Comparison of ENCODE assay signal across 6 cellular contexts in the genomic region with DNA sequence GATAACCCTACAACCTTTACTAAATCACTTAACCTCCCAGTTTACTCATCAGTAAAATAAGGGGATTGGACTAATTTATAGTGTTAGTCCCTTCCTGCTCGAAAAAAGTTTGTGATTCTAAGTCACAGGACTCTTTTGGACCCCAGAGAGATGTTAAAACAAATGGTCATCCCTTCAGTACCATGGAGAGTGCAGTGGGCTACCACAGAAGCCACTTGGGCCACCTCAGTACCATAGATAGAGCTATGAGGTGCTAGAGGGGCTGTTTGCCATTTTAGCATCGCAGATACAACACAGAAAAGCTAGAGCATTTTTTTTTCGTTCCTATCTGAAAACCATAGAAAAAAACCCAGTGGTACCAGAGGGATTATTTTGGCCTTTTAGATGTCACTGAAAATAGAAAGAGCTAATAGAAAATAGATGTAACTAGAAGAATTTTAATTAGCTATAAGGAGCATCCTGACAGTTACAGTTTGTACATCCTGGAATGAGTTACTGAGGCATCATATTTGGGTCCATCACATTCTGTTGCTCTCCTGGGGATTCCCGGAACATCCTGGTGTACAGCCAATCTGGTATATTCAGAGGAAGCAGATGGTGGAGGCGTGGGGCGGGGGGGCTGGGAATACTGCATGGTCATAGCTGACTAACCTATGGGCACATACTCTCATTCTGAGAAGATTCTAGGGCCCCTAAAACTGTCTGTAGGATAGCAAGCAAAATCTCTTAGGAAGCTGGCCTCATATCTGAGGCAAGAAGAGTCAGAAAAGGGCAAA. TPM values are rescaled to one million over a fixed set of nuclear protein-coding genes. Genes with fewer than 3 reads are reported as not detected.
A peak's percentile ranks its signal among the peaks of the same experiment; 100 is the strongest.
DNase-seq lines count a peak whose midpoint lies in the region; ATAC-seq, FAIRE-seq and TF ChIP-seq lines count a peak whose summit lies in the region.

No MANE protein-coding gene starts in this region.

- no peak for TF ChIP-seq CTCF in H1 (IDR thresholded peaks at IDR 0.05; ENCODE audit: control extremely low read depth in 1 of 3, insufficient read depth in 1 of 3, low read depth in 1 of 3, low read length in 3 of 3)
- no peak for TF ChIP-seq CTCF in smooth muscle cell (IDR thresholded peaks at IDR 0.05; ENCODE audit: borderline replicate concordance, insufficient read depth, poor library complexity, severe bottlenecking)

- no peak overlapping the region for H2BK15ac ChIP-seq in H1 (ENCODE audit: low read length)

- H3K9ac ChIP-seq in H1 (replicated peaks in 1 of 4; ENCODE audit: extremely low read depth in 1 of 4, low read depth in 3 of 4, low read length in 3 of 4) (no peak overlapping the region), smooth muscle cell (ENCODE audit: low read depth) (no peak overlapping the region)

- peaks cover 12% of the 10 kb centered on the region for H3K23me2 ChIP-seq in H1 (ENCODE audit: low read depth, low read length)

- WGBS in H1 (ENCODE audit: extremely low coverage in 1 of 2, insufficient coverage in 1 of 2, insufficient read length in 1 of 2, insufficient replicate concordance in 2 of 2, low coverage in 1 of 2, low lambda C conversion rate in 2 of 2, missing lambda C conversion rate in 1 of 2), 2 experiments = 82% methylated on average over 6 of the region's 6 CpGs; no CpG with 5 or more reads in 1 of the 2 experiments
- WGBS in smooth muscle cell (ENCODE audit: low lambda C conversion rate) = 90% methylated on average over 6 of the region's 6 CpGs

- H2AK5ac ChIP-seq in H1 (ENCODE audit: low read depth, low read length) = no peak overlapping the region

- no peak overlapping the region for H3K14ac ChIP-seq in H1 (ENCODE audit: insufficient read length)

- H3K23ac ChIP-seq in H1 (ENCODE audit: insufficient read length) = no peak overlapping the region

- H3K27ac ChIP-seq in H1 (ENCODE audit: low read depth, low read length) (no peak overlapping the region), smooth muscle cell (ENCODE audit: low read depth) (peak overlapping the region; percentile 49)

- H3K36me3 ChIP-seq in H1 (ENCODE audit: control insufficient read depth in 2 of 4, insufficient read depth in 4 of 4, low read length in 3 of 4) (peaks cover 10 to 24% (median 19%) of the 10 kb centered on the region in 4 experiments; a peak in 7 of 8 replicates), smooth muscle cell (ENCODE audit: low read depth) (no peaks in the 10 kb centered on the region)

- H4K8ac ChIP-seq in H1 (ENCODE audit: extremely low read depth, insufficient read depth, low read length) = no peak overlapping the region

- CTCF ChIA-PET in H1 (lab: Charles Lee; ENCODE audit: partially characterized antibody) = interaction anchor here (0.6 to 7.8 kb wide), 10 partner anchors 10 to 115 kb away, joined by 3 to 239 read pairs (median 40); partner anchors contain the start of genes ARHGEF40 and TMEM253

- no peak overlapping the region for H2BK12ac ChIP-seq in H1 (ENCODE audit: low read depth, low read length)

- H2AFZ ChIP-seq in H1 (ENCODE audit: low read length) (no peak overlapping the region), smooth muscle cell (ENCODE audit: low read depth) (no peak overlapping the region)

- H3K4ac ChIP-seq in H1 (replicated peaks; ENCODE audit: insufficient read length, low read depth, low read length) = no peak overlapping the region

- no peak for TF ChIP-seq POLR2A in H1 (IDR thresholded peaks at IDR 0.05; ENCODE audit: control extremely low read depth in 1 of 2, low read depth in 2 of 2, low read length in 2 of 2)

- POLR2A ChIA-PET in H1 (lab: Charles Lee; ENCODE audit: partially characterized antibody) = interaction anchor here (1.1 to 7.8 kb wide), 8 partner anchors 8 to 85 kb away, joined by 3 to 148 read pairs (median 4); partner anchors contain the start of genes ARHGEF40 and TMEM253

- H3K4me1 ChIP-seq in H1 (replicated peaks in 1 of 4; ENCODE audit: control insufficient read depth in 3 of 4, insufficient read depth in 4 of 4, low read length in 3 of 4) (peaks cover 16 to 35% (median 24%) of the 10 kb centered on the region in 4 experiments), smooth muscle cell (ENCODE audit: low read depth) (peaks cover 56% of the 10 kb centered on the region)

- H4K91ac ChIP-seq in H1 (replicated peaks; ENCODE audit: insufficient read length, low read length) = no peak overlapping the region

- H3K4me2 ChIP-seq in H1 (ENCODE audit: insufficient read depth in 1 of 2, low read depth in 2 of 2, low read length in 2 of 2) (peak overlapping the region; percentile 90 to 91; a peak in 2 of 4 replicates), smooth muscle cell (no peak overlapping the region)

- peaks cover 4 to 48% of the 10 kb centered on the region in 2 experiments for H3K79me2 ChIP-seq in H1 (ENCODE audit: control insufficient read depth in 1 of 2, insufficient read depth in 2 of 2, low read length in 2 of 2)
- no peaks in the 10 kb centered on the region for H3K79me2 ChIP-seq in smooth muscle cell (ENCODE audit: low read depth)

- H3K27me3 ChIP-seq in H1 (replicated peaks in 1 of 4; ENCODE audit: control insufficient read depth in 3 of 4, extremely low read depth in 1 of 4, insufficient read depth in 3 of 4, low read length in 3 of 4) = no peaks in the 10 kb centered on the region
- H3K27me3 ChIP-seq in smooth muscle cell (ENCODE audit: low read depth) = no peaks in the 10 kb centered on the region

- H3K9me3 ChIP-seq in H1 (ENCODE audit: insufficient read depth in 2 of 2, low read depth in 1 of 2, low read length in 1 of 2) = no peaks in the 10 kb centered on the region
- no peaks in the 10 kb centered on the region for H3K9me3 ChIP-seq in smooth muscle cell (replicated peaks; ENCODE audit: low read depth)

- H4K20me1 ChIP-seq in H1 (replicated peaks in 1 of 2; ENCODE audit: control insufficient read depth in 1 of 2, insufficient read depth in 2 of 2, low read length in 2 of 2) (peaks cover 5% of the 10 kb centered on the region in 2 experiments), smooth muscle cell (ENCODE audit: low read depth) (peaks cover 26% of the 10 kb centered on the region)

- ATAC-seq in HG02642 (IDR thresholded peaks at IDR 0.05; ENCODE audit: poor library complexity, unreplicated experiment) (no peak), GM21447 (IDR thresholded peaks at IDR 0.05; ENCODE audit: unreplicated experiment) (no peak)

- H3K79me1 ChIP-seq in H1 (ENCODE audit: low read depth, low read length) = peaks cover 8% of the 10 kb centered on the region

- H3K18ac ChIP-seq in H1 (ENCODE audit: extremely low read depth, low read length) = no peak overlapping the region

- H4K5ac ChIP-seq in H1 (ENCODE audit: insufficient read length, low read depth, low read length) = no peak overlapping the region

- peaks cover 44% of the 10 kb centered on the region for H3F3A ChIP-seq in smooth muscle cell (ENCODE audit: low read depth)

- no peak for TF ChIP-seq EP300 in H1 (IDR thresholded peaks at IDR 0.05; ENCODE audit: borderline replicate concordance in 1 of 2, low read depth in 2 of 2, low read length in 2 of 2)

- no peak overlapping the region for H2BK5ac ChIP-seq in H1 (ENCODE audit: low read depth, low read length)

- TF ChIP-seq RAD21 in H1 (IDR thresholded peaks at IDR 0.05 in 1 of 2, conservative IDR thresholded peaks at IDR 0.05 in 1 of 2; ENCODE audit: low read depth in 2 of 2, low read length in 2 of 2) = no peak

- FAIRE-seq in H1 (lab: Jason Lieb, UNC) = peak; percentile 90

- H2BK120ac ChIP-seq in H1 (replicated peaks; ENCODE audit: low read depth, low read length) = no peak overlapping the region

- DNase-seq in NCI-H1694 treated with DMSO at 0.1 percent for 48 hours (lab: John Stamatoyannopoulos, UW) (peak; percentile 91), H1 (ENCODE audit: low read depth in 1 of 2, low spot score in 2 of 2) (no peak), smooth muscle cell (lab: John Stamatoyannopoulos, UW; ENCODE audit: unreplicated experiment) (no peak)
- no peak for DNase-seq in stimulated activated CD4-positive, alpha-beta T cell treated with anti-CD3 and anti-CD28 coated beads, Interleukin-4, amount 100 ng/mL, for 1 hour

- H3K56ac ChIP-seq in H1 (replicated peaks; ENCODE audit: insufficient read length, low read depth, low read length) = no peak overlapping the region

- H2BK20ac ChIP-seq in H1 (ENCODE audit: low read length) = no peak overlapping the region

- H3K4me3 ChIP-seq in H1 (ENCODE audit: extremely low read depth in 1 of 4, insufficient read depth in 2 of 4, low read depth in 3 of 4, low read length in 4 of 4) = peak overlapping the region in 1 of 4 experiments; percentile 85; a peak in 1 of 8 replicates
- no peak overlapping the region for H3K4me3 ChIP-seq in smooth muscle cell

RNA-seq across cellular contexts. Expression of gene ZNF219, which starts 2.8 kb away (rescaled TPM):
- 108 and 113 TPM in 2 replicates for total RNA-seq in H1 (2021; fragmentation: NEBNext Ultra II Directional; extraction: Animal tissue kit (Norgen Biotek cat#: 25700))
- polyA plus RNA-seq in H1 (2011; rRNA removed) (160 and 310 TPM in 2 replicates), smooth muscle cell (8.8 and 12.6 TPM in 2 replicates)
- 158 TPM for polyA plus RNA-seq in H1 (2011; cell fraction: cytosol; rRNA removed)
- 334 TPM for polyA plus RNA-seq in H1 (2011; cell fraction: nucleus; rRNA removed)
- 67.0 to 90.6 TPM (median 84.5 TPM) in 4 replicates for polyA plus RNA-seq in H1 (2012, experiment 1 of 2)
- 82.6 TPM for polyA plus RNA-seq in H1 (2012, experiment 2 of 2)
- polyA plus RNA-seq in H1 (2013, experiment 1 of 2) = 76.2 TPM
- 67.2 TPM for polyA plus RNA-seq in H1 (2013, experiment 2 of 2)
- polyA minus RNA-seq in H1 (2011; rRNA and poly(A)+ RNA removed) = 26.2 and 43.7 TPM in 2 replicates
- polyA minus RNA-seq in H1 (2011; cell fraction: cytosol; rRNA and poly(A)+ RNA removed) = 73.0 TPM
- polyA minus RNA-seq in H1 (2011; cell fraction: nucleus; rRNA and poly(A)+ RNA removed) = 124 TPM
- 10.0 and 15.2 TPM in 2 replicates for total RNA-seq in smooth muscle cell

RNA-seq across cellular contexts. Expression of gene TMEM253, which starts 5.2 kb away (rescaled TPM):
- total RNA-seq in H1 (2021; fragmentation: NEBNext Ultra II Directional; extraction: Animal tissue kit (Norgen Biotek cat#: 25700)) = 1.3 and 1.9 TPM in 2 replicates
- polyA plus RNA-seq in H1 (2011; rRNA removed) (1.9 and 2.2 TPM in 2 replicates), smooth muscle cell (0.41 TPM in 1 of 2 replicates, not detected in the other)
- 2.2 TPM for polyA plus RNA-seq in H1 (2011; cell fraction: cytosol; rRNA removed)
- polyA plus RNA-seq in H1 (2011; cell fraction: nucleus; rRNA removed) = 3.2 TPM
- 1.9 to 3.0 TPM (median 2.2 TPM) in 4 replicates for polyA plus RNA-seq in H1 (2012, experiment 1 of 2)
- polyA plus RNA-seq in H1 (2012, experiment 2 of 2) = 1.8 TPM
- 1.6 TPM for polyA plus RNA-seq in H1 (2013, experiment 1 of 2)
- polyA plus RNA-seq in H1 (2013, experiment 2 of 2) = 1.5 TPM
- polyA minus RNA-seq in H1 (2011; rRNA and poly(A)+ RNA removed) = 0.85 and 2.2 TPM in 2 replicates
- polyA minus RNA-seq in H1 (2011; cell fraction: cytosol; rRNA and poly(A)+ RNA removed) = 2.5 TPM
- 2.1 TPM for polyA minus RNA-seq in H1 (2011; cell fraction: nucleus; rRNA and poly(A)+ RNA removed)
- 1.0 TPM in 1 of 2 replicates, not detected in the other for total RNA-seq in smooth muscle cell

RNA-seq across cellular contexts. Expression of gene ARHGEF40, which starts 25.5 kb away (rescaled TPM):
- 49.5 and 53.1 TPM in 2 replicates for total RNA-seq in H1 (2021; fragmentation: NEBNext Ultra II Directional; extraction: Animal tissue kit (Norgen Biotek cat#: 25700))
- polyA plus RNA-seq in H1 (2011; rRNA removed) (99.6 and 101 TPM in 2 replicates), smooth muscle cell (67.8 and 73.5 TPM in 2 replicates)
- polyA plus RNA-seq in H1 (2011; cell fraction: cytosol; rRNA removed) = 59.7 TPM
- polyA plus RNA-seq in H1 (2011; cell fraction: nucleus; rRNA removed) = 228 TPM
- polyA plus RNA-seq in H1 (2012, experiment 1 of 2) = 38.9 to 57.5 TPM (median 53.8 TPM) in 4 replicates
- polyA plus RNA-seq in H1 (2012, experiment 2 of 2) = 42.3 TPM
- 27.6 TPM for polyA plus RNA-seq in H1 (2013, experiment 1 of 2)
- polyA plus RNA-seq in H1 (2013, experiment 2 of 2) = 24.6 TPM
- 61.6 and 73.8 TPM in 2 replicates for polyA minus RNA-seq in H1 (2011; rRNA and poly(A)+ RNA removed)
- 34.4 TPM for polyA minus RNA-seq in H1 (2011; cell fraction: cytosol; rRNA and poly(A)+ RNA removed)
- 54.1 TPM for polyA minus RNA-seq in H1 (2011; cell fraction: nucleus; rRNA and poly(A)+ RNA removed)
- total RNA-seq in smooth muscle cell = 53.1 and 74.4 TPM in 2 replicates

RNA-seq across cellular contexts. Expression of gene RNASE8, which starts 38.0 kb away (rescaled TPM):
- total RNA-seq in H1 (2021; fragmentation: NEBNext Ultra II Directional; extraction: Animal tissue kit (Norgen Biotek cat#: 25700)) = not detected in 2 replicates
- not detected in 2 replicates for polyA plus RNA-seq in H1 (2011; rRNA removed)
- not detected for polyA plus RNA-seq in H1 (2011; cell fraction: cytosol; rRNA removed)
- polyA plus RNA-seq in H1 (2011; cell fraction: nucleus; rRNA removed) = not detected
- polyA plus RNA-seq in H1 (2012, experiment 1 of 2) = not detected in 4 replicates
- polyA plus RNA-seq in H1 (2012, experiment 2 of 2) = not detected
- not detected for polyA plus RNA-seq in H1 (2013, experiment 1 of 2)
- not detected for polyA plus RNA-seq in H1 (2013, experiment 2 of 2)
- not detected in 2 replicates for polyA minus RNA-seq in H1 (2011; rRNA and poly(A)+ RNA removed)
- polyA minus RNA-seq in H1 (2011; cell fraction: cytosol; rRNA and poly(A)+ RNA removed) = not detected
- polyA minus RNA-seq in H1 (2011; cell fraction: nucleus; rRNA and poly(A)+ RNA removed) = not detected
- total RNA-seq in smooth muscle cell = not detected in 2 replicates
- not detected in 2 replicates for polyA plus RNA-seq in smooth muscle cell

RNA-seq across cellular contexts. Expression of gene RNASE7, which starts 53.5 kb away (rescaled TPM):
- not detected in 2 replicates for total RNA-seq in H1 (2021; fragmentation: NEBNext Ultra II Directional; extraction: Animal tissue kit (Norgen Biotek cat#: 25700))
- polyA plus RNA-seq in H1 (2011; rRNA removed) (not detected in 2 replicates), smooth muscle cell (0.66 and 0.93 TPM in 2 replicates)
- polyA plus RNA-seq in H1 (2011; cell fraction: cytosol; rRNA removed) = not detected
- 0.13 TPM for polyA plus RNA-seq in H1 (2011; cell fraction: nucleus; rRNA removed)
- polyA plus RNA-seq in H1 (2012, experiment 1 of 2) = not detected in 4 replicates
- not detected for polyA plus RNA-seq in H1 (2012, experiment 2 of 2)
- polyA plus RNA-seq in H1 (2013, experiment 1 of 2) = 0.04 TPM
- polyA plus RNA-seq in H1 (2013, experiment 2 of 2) = not detected
- polyA minus RNA-seq in H1 (2011; rRNA and poly(A)+ RNA removed) = not detected in 2 replicates
- not detected for polyA minus RNA-seq in H1 (2011; cell fraction: cytosol; rRNA and poly(A)+ RNA removed)
- polyA minus RNA-seq in H1 (2011; cell fraction: nucleus; rRNA and poly(A)+ RNA removed) = not detected
- 1.4 and 4.1 TPM in 2 replicates for total RNA-seq in smooth muscle cell
